37 cellular contexts compared by ENCODE assay signal in genomic region chr22:22064580-22064979, GRCh38.
"Had no signal": no experiment of that assay in that cellular context is flagged by ENCODE, and none has a peak within 500 bp of the region (broad histone marks: within the 10 kb centered on the region; RNA-seq: fewer than 3 reads in every experiment).

No MANE protein-coding gene starts in this region.

- H3K4me3 ChIP-seq: adrenal gland, body of pancreas, breast epithelium had no signal

- ATAC-seq: activated CD8-positive, alpha-beta T cell treated with anti-CD3 and anti-CD28 coated beads for 36 hours; activated naive CD4-positive, alpha-beta T cell treated with anti-CD3 and anti-CD28 coated beads, Interleukin-2, amount 50 U/mL, for 72 hours; activated T-cell treated with anti-CD3 and anti-CD28 coated beads, Interleukin-2, amount 50 U/mL, for 4 hours; activated T-cell treated with anti-CD3 and anti-CD28 coated beads, Interleukin-2, amount 50 U/mL, for 72 hours; activated T-helper 17 cell treated with anti-CD3 and anti-CD28 coated beads, Interleukin-2, amount 50 U/mL, for 72 hours; body of pancreas had no signal

- H3K9me3 ChIP-seq: adrenal gland, body of pancreas, breast epithelium had no signal

- H3K27me3 Mint-ChIP-seq: activated B cell treated with CpG ODN at 0.5 μM for 24 hours had no signal

- H3K27ac Mint-ChIP-seq: activated B cell treated with CpG ODN at 0.5 μM for 24 hours; activated CD4-positive, alpha-beta memory T cell treated with anti-CD3 and anti-CD28 coated beads for 36 hours; activated CD4-positive, alpha-beta T cell treated with anti-CD3 and anti-CD28 coated beads, Interleukin-2, amount 10 ng/mL, durations not matched to agents 24 days and 14 days; activated CD8-positive, alpha-beta T cell treated with anti-CD3 and anti-CD28 coated beads for 36 hours; activated naive CD4-positive, alpha-beta T cell treated with anti-CD3 and anti-CD28 coated beads for 36 hours; activated naive CD4-positive, alpha-beta T cell treated with anti-CD3 and anti-CD28 coated beads, Interleukin-2, amount 50 U/mL, for 72 hours; activated naive CD8-positive, alpha-beta T cell treated with anti-CD3 and anti-CD28 coated beads for 36 hours; activated T-cell treated with anti-CD3 and anti-CD28 coated beads, Interleukin-2, amount 50 U/mL, for 72 hours; activated T-helper 1 cell treated with anti-CD3 and anti-CD28 coated beads, Interleukin-12 subunit alpha, Interleukin-12 subunit beta, Interleukin-2, Interleukin-4 antibody, amounts not matched to agents 30 ng/mL and 10 ng/mL and 1 ng/mL, durations not matched to agents 14 hours and 24 hours and 36 hours; activated T-helper 17 cell treated with anti-CD3 and anti-CD28 coated beads, Interleukin-2, amount 50 U/mL, for 72 hours; T-helper 1 cell treated with Interleukin-12 subunit alpha and Interleukin-12 subunit beta and Interleukin-4 antibody, amounts not matched to agents 30 μg/mL and 1 μg/mL, for 36 hours; T-helper 2 cell treated with Interferon-gamma antibody and Interleukin-4, amounts not matched to agents 5 μg/mL and 100 μg/mL, for 36 hours had no signal

- FAIRE-seq: astrocyte, TTC549 had no signal

- H3K4me1 Mint-ChIP-seq: activated CD4-positive, alpha-beta T cell treated with anti-CD3 and anti-CD28 coated beads, Interleukin-2, amount 10 ng/mL, durations not matched to agents 24 days and 14 days; activated naive CD8-positive, alpha-beta T cell treated with anti-CD3 and anti-CD28 coated beads for 36 hours; activated T-helper 17 cell treated with anti-CD3 and anti-CD28 coated beads, Interleukin-2, amount 50 U/mL, for 72 hours had no signal

- H3K27me3 ChIP-seq: adrenal gland, body of pancreas, breast epithelium had no signal

- H3K4me3 Mint-ChIP-seq: activated B cell treated with CpG ODN at 0.5 μM for 24 hours; activated CD4-positive, alpha-beta memory T cell treated with anti-CD3 and anti-CD28 coated beads for 36 hours; activated CD4-positive, alpha-beta T cell treated with anti-CD3 and anti-CD28 coated beads, Interleukin-2, amount 10 ng/mL, durations not matched to agents 24 days and 14 days; activated CD8-positive, alpha-beta T cell treated with anti-CD3 and anti-CD28 coated beads for 36 hours; activated naive CD4-positive, alpha-beta T cell treated with anti-CD3 and anti-CD28 coated beads for 36 hours; activated naive CD8-positive, alpha-beta T cell treated with anti-CD3 and anti-CD28 coated beads for 36 hours; activated T-cell treated with anti-CD3 and anti-CD28 coated beads, Interleukin-2, amount 50 U/mL, for 4 hours; activated T-cell treated with anti-CD3 and anti-CD28 coated beads, Interleukin-2, amount 50 U/mL, for 72 hours; activated T-helper 1 cell treated with anti-CD3 and anti-CD28 coated beads, Interleukin-12 subunit alpha, Interleukin-12 subunit beta, Interleukin-2, Interleukin-4 antibody, amounts not matched to agents 30 ng/mL and 10 ng/mL and 1 ng/mL, durations not matched to agents 14 hours and 24 hours and 36 hours; activated T-helper 17 cell treated with anti-CD3 and anti-CD28 coated beads, Interleukin-2, amount 50 U/mL, for 72 hours; T-helper 1 cell treated with Interleukin-12 subunit alpha and Interleukin-12 subunit beta and Interleukin-4 antibody, amounts not matched to agents 30 μg/mL and 1 μg/mL, for 36 hours; T-helper 2 cell treated with Interferon-gamma antibody and Interleukin-4, amounts not matched to agents 5 μg/mL and 100 μg/mL, for 36 hours had no signal

- H3K36me3 Mint-ChIP-seq: activated CD4-positive, alpha-beta memory T cell treated with anti-CD3 and anti-CD28 coated beads for 36 hours; activated naive CD4-positive, alpha-beta T cell treated with anti-CD3 and anti-CD28 coated beads, Interleukin-2, amount 50 U/mL, for 72 hours; activated naive CD8-positive, alpha-beta T cell treated with anti-CD3 and anti-CD28 coated beads for 36 hours had no signal

- H3K27ac ChIP-seq: adrenal gland, body of pancreas, brain microvascular endothelial cell, breast epithelium, VCaP had no signal

- DNase-seq: activated B cell treated with CpG ODN at 0.5 μM for 24 hours; activated CD4-positive, alpha-beta memory T cell treated with anti-CD3 and anti-CD28 coated beads for 36 hours; activated CD4-positive, alpha-beta T cell treated with anti-CD3 and anti-CD28 coated beads for 4 hours; activated CD4-positive, alpha-beta T cell treated with anti-CD3 and anti-CD28 coated beads, Interleukin-2, amount 10 ng/mL, durations not matched to agents 24 days and 14 days; activated CD4-positive, alpha-beta T cell treated with anti-CD3 and anti-CD28 coated beads, Interleukin-2, amount 50 U/mL, for 1 hour; activated CD4-positive, alpha-beta T cell treated with anti-CD3 and anti-CD28 coated beads, Interleukin-2, amount 50 U/mL, for 4 hours; activated CD4-positive, CD25-positive, alpha-beta regulatory T cell treated with anti-CD3 and anti-CD28 coated beads, Interleukin-2, amount 50 U/mL, for 72 hours; activated CD8-positive, alpha-beta memory T cell treated with anti-CD3 and anti-CD28 coated beads, Interleukin-2, amount 50 U/mL, for 4 hours; activated CD8-positive, alpha-beta T cell treated with anti-CD3 and anti-CD28 coated beads for 36 hours; activated effector memory CD4-positive, alpha-beta T cell treated with anti-CD3 and anti-CD28 coated beads, Interleukin-2, amount 50 U/mL, for 16 hours; activated gamma-delta T cell treated with Interleukin-2 at 50 U/mL for 16 hours; activated naive CD4-positive, alpha-beta T cell; activated naive CD4-positive, alpha-beta T cell treated with anti-CD3 and anti-CD28 coated beads for 36 hours; activated naive CD4-positive, alpha-beta T cell treated with anti-CD3 and anti-CD28 coated beads, Interleukin-2, amount 50 U/mL, for 16 hours; activated naive CD8-positive, alpha-beta T cell treated with anti-CD3 and anti-CD28 coated beads for 36 hours; activated T-cell treated with anti-CD3 and anti-CD28 coated beads for 4 hours; activated T-cell treated with anti-CD3 and anti-CD28 coated beads, Interleukin-2, amount 50 U/mL, for 1 hour; activated T-cell treated with anti-CD3 and anti-CD28 coated beads, Interleukin-2, amount 50 U/mL, for 4 hours; activated T-cell treated with anti-CD3 and anti-CD28 coated beads, Interleukin-2, amount 50 U/mL, for 72 hours; adrenal gland; amniotic stem cell; aorta; body of pancreas; brain microvascular endothelial cell; central memory CD4-positive, alpha-beta T cell; T-helper 1 cell; T-helper 2 cell; T-helper 9 cell had no signal

- H3K9me3 Mint-ChIP-seq: activated B cell treated with CpG ODN at 0.5 μM for 24 hours; activated CD4-positive, alpha-beta memory T cell treated with anti-CD3 and anti-CD28 coated beads for 36 hours; activated CD4-positive, alpha-beta T cell treated with anti-CD3 and anti-CD28 coated beads, Interleukin-2, amount 10 ng/mL, durations not matched to agents 24 days and 14 days; activated CD8-positive, alpha-beta T cell treated with anti-CD3 and anti-CD28 coated beads for 36 hours; activated naive CD4-positive, alpha-beta T cell treated with anti-CD3 and anti-CD28 coated beads for 36 hours; activated naive CD4-positive, alpha-beta T cell treated with anti-CD3 and anti-CD28 coated beads, Interleukin-2, amount 50 U/mL, for 72 hours; activated naive CD8-positive, alpha-beta T cell treated with anti-CD3 and anti-CD28 coated beads for 36 hours; activated T-cell treated with anti-CD3 and anti-CD28 coated beads, Interleukin-2, amount 50 U/mL, for 4 hours; activated T-cell treated with anti-CD3 and anti-CD28 coated beads, Interleukin-2, amount 50 U/mL, for 72 hours; activated T-helper 1 cell treated with anti-CD3 and anti-CD28 coated beads, Interleukin-12 subunit alpha, Interleukin-12 subunit beta, Interleukin-2, Interleukin-4 antibody, amounts not matched to agents 30 ng/mL and 10 ng/mL and 1 ng/mL, durations not matched to agents 14 hours and 24 hours and 36 hours; activated T-helper 17 cell treated with anti-CD3 and anti-CD28 coated beads, Interleukin-2, amount 50 U/mL, for 72 hours; T-helper 1 cell treated with Interleukin-12 subunit alpha and Interleukin-12 subunit beta and Interleukin-4 antibody, amounts not matched to agents 30 μg/mL and 1 μg/mL, for 36 hours; T-helper 2 cell treated with Interferon-gamma antibody and Interleukin-4, amounts not matched to agents 5 μg/mL and 100 μg/mL, for 36 hours had no signal

- H3K36me3 ChIP-seq: adrenal gland, brain microvascular endothelial cell, breast epithelium had no signal
